ENCODE assay signal across 1 cellular context in genomic region chr10:650691-651615, GRCh38.
TF ChIP-seq lines count a peak whose summit lies in the region.

No MANE protein-coding gene starts in this region.

TF ChIP-seq in HepG2, 621 proteins besides CTCF, POLR2A, EP300 and RAD21:
- TF ChIP-seq CAMTA2 (CRISPR knock-in tag; IDR thresholded peaks at IDR 0.05; ENCODE audit: borderline replicate concordance) = no peak
- TF ChIP-seq, protein P1, sequence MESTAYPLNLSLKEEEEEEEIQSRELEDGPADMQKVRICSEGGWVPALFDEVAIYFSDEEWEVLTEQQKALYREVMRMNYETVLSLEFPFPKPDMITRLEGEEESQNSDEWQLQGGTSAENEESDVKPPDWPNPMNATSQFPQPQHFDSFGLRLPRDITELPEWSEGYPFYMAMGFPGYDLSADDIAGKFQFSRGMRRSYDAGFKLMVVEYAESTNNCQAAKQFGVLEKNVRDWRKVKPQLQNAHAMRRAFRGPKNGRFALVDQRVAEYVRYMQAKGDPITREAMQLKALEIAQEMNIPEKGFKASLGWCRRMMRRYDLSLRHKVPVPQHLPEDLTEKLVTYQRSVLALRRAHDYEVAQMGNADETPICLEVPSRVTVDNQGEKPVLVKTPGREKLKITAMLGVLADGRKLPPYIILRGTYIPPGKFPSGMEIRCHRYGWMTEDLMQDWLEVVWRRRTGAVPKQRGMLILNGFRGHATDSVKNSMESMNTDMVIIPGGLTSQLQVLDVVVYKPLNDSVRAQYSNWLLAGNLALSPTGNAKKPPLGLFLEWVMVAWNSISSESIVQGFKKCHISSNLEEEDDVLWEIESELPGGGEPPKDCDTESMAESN (CRISPR knock-in tag; conservative IDR thresholded peaks at IDR 0.05) = 0 out of 2 replicates have a peak, but pooled peaks have one; percentile 12
- TF ChIP-seq ZBTB20 (CRISPR knock-in tag; IDR thresholded peaks at IDR 0.05; ENCODE audit: borderline replicate concordance, low read depth) = peak; percentile 45; the same call in 1 of the 2 replicates
- TF ChIP-seq, protein P2, sequence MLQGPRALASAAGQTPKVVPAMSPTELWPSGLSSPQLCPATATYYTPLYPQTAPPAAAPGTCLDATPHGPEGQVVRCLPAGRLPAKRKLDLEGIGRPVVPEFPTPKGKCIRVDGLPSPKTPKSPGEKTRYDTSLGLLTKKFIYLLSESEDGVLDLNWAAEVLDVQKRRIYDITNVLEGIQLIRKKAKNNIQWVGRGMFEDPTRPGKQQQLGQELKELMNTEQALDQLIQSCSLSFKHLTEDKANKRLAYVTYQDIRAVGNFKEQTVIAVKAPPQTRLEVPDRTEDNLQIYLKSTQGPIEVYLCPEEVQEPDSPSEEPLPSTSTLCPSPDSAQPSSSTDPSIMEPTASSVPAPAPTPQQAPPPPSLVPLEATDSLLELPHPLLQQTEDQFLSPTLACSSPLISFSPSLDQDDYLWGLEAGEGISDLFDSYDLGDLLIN (CRISPR knock-in tag; IDR thresholded peaks at IDR 0.05; ENCODE audit: borderline replicate concordance) = no peak
- TF ChIP-seq ZNF598 (CRISPR knock-in tag; IDR thresholded peaks at IDR 0.05; ENCODE audit: borderline replicate concordance) = peak; percentile 3; the same call in 1 of the 2 replicates
- 0 out of 2 replicates have a peak, but pooled peaks have one; percentile 10 for TF ChIP-seq ZFP37 (CRISPR knock-in tag; IDR thresholded peaks at IDR 0.05; ENCODE audit: borderline replicate concordance)
- TF ChIP-seq ZNF564 (CRISPR knock-in tag; IDR thresholded peaks at IDR 0.05) = no peak
- 0 out of 2 replicates have a peak, but pooled peaks have one; percentile 17 for TF ChIP-seq ARNT2 (CRISPR knock-in tag; IDR thresholded peaks at IDR 0.05; ENCODE audit: low read depth)
- peak; percentile 3 for TF ChIP-seq ZNF883 (CRISPR knock-in tag; IDR thresholded peaks at IDR 0.05; ENCODE audit: not compliant biosample characterization)
- 0 out of 2 replicates have a peak, but pooled peaks have one; percentile 6 for TF ChIP-seq ZSCAN21 (CRISPR knock-in tag; IDR thresholded peaks at IDR 0.05; ENCODE audit: borderline replicate concordance)
- TF ChIP-seq, protein P3, sequence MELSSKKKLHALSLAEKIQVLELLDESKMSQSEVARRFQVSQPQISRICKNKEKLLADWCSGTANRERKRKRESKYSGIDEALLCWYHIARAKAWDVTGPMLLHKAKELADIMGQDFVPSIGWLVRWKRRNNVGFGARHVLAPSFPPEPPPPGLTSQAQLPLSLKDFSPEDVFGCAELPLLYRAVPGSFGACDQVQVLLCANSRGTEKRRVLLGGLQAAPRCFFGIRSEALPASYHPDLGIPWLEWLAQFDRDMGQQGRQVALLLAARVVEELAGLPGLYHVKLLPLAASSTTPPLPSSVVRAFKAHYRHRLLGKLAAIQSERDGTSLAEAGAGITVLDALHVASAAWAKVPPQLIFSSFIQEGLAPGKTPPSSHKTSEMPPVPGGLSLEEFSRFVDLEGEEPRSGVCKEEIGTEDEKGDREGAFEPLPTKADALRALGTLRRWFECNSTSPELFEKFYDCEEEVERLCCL (CRISPR knock-in tag; IDR thresholded peaks at IDR 0.05; ENCODE audit: borderline replicate concordance) = no peak
- no peak for TF ChIP-seq ZNF567 (CRISPR knock-in tag; IDR thresholded peaks at IDR 0.05; ENCODE audit: borderline replicate concordance)
- no peak for TF ChIP-seq AGO2 (optimal IDR thresholded peaks at IDR 0.05; ENCODE audit: low read depth, low read length)
- TF ChIP-seq KDM3A (CRISPR knock-in tag; IDR thresholded peaks at IDR 0.05; ENCODE audit: low read depth) = 0 out of 2 replicates have a peak, but pooled peaks have one; percentile 14
- 0 out of 2 replicates have a peak, but pooled peaks have one; percentile 10 for TF ChIP-seq NRL (CRISPR knock-in tag; IDR thresholded peaks at IDR 0.05; ENCODE audit: borderline replicate concordance)
TF ChIP-seq in HepG2: peak in this region for 9.
